14 cellular contexts compared by ENCODE assay signal in genomic region chr18:57738078-57738477, GRCh38.
DNase-seq lines count a peak whose midpoint lies in the region; ATAC-seq and TF ChIP-seq lines count a peak whose summit lies in the region.
"Had no signal": no experiment of that assay in that cellular context is flagged by ENCODE, and none has a peak within 500 bp of the region (broad histone marks: within the 10 kb centered on the region; RNA-seq: fewer than 3 reads in every experiment).

No MANE protein-coding gene starts in this region.

- POLR2A ChIA-PET in PC-3 (lab: Charles Lee; ENCODE audit: unreplicated experiment), result no interaction called here

- H3K27me3 Mint-ChIP-seq in type B pancreatic cell, result no peaks in the 10 kb centered on the region
- H3K27me3 Mint-ChIP-seq in activated naive CD4-positive, alpha-beta T cell treated with anti-CD3 and anti-CD28 coated beads, Interleukin-2, amount 10 ng/mL, durations not matched to agents 7 days and 5 days, result no peaks in the 10 kb centered on the region
- H3K27me3 Mint-ChIP-seq: central memory CD8-positive, alpha-beta T cell; stimulated activated naive B cell treated with anti-CD40 and anti-IgM and Interleukin-4, amounts not matched to agents 10 μg/mL and 1 μg/mL and 100 μg/mL, for 72 hours had no signal

- H3K4me3 ChIP-seq in PC-3 (ENCODE audit: low read length) (no peak overlapping the region), mesenchymal stem cell (ENCODE audit: insufficient read depth in 1 of 2, low read depth in 1 of 2, low read length in 2 of 2) (peak overlapping the region in 1 of 2 experiments; percentile 35)

- H4K8ac ChIP-seq in mesenchymal stem cell (ENCODE audit: low read length), result peak overlapping the region; percentile 37

- CTCF ChIA-PET in PC-3 (lab: Charles Lee), result no interaction called here
- CTCF ChIA-PET in activated naive CD4-positive, alpha-beta T cell treated with anti-CD3 and anti-CD28 coated beads, Interleukin-2, amount 10 ng/mL, durations not matched to agents 7 days and 5 days (lab: Charles Lee), result no interaction called here

- no peaks in the 10 kb centered on the region for H3K9me2 ChIP-seq in PC-3 (replicated peaks; ENCODE audit: low read length)

- H3K4me2 ChIP-seq in PC-3 (ENCODE audit: low read length), result peak overlapping the region; percentile 47
- no peak overlapping the region for H3K4me2 ChIP-seq in mesenchymal stem cell (ENCODE audit: low read length, poor library complexity, severe bottlenecking)

- H3K27ac ChIP-seq in PC-3 (ENCODE audit: low read length), result peak overlapping the region; percentile 60
- H3K27ac ChIP-seq in epithelial cell of prostate, result peak overlapping the region; percentile 66
- H3K27ac ChIP-seq in mesenchymal stem cell (ENCODE audit: low read length, poor library complexity, severe bottlenecking), result no peak overlapping the region
- H3K27ac ChIP-seq in foreskin keratinocyte, result no peak overlapping the region
- H3K27ac ChIP-seq: VCaP had no signal

- peak overlapping the region in 1 of 2 experiments; percentile 62 for H3K18ac ChIP-seq in mesenchymal stem cell (ENCODE audit: low read depth in 1 of 2, low read length in 2 of 2)

- H3K14ac ChIP-seq in mesenchymal stem cell (ENCODE audit: low read length in 2 of 2), result no peak overlapping the region

- H3K4me1 Mint-ChIP-seq in type B pancreatic cell (ENCODE audit: unreplicated experiment), result peaks cover 7% of the 10 kb centered on the region
- no peaks in the 10 kb centered on the region for H3K4me1 Mint-ChIP-seq in activated naive CD4-positive, alpha-beta T cell treated with anti-CD3 and anti-CD28 coated beads, Interleukin-2, amount 10 ng/mL, durations not matched to agents 7 days and 5 days
- H3K4me1 Mint-ChIP-seq: central memory CD8-positive, alpha-beta T cell had no signal

- peaks cover 25% of the 10 kb centered on the region for H3K79me1 ChIP-seq in mesenchymal stem cell (replicated peaks; ENCODE audit: low read length, poor library complexity, severe bottlenecking)

- H2BK15ac ChIP-seq in mesenchymal stem cell (ENCODE audit: low read depth, poor library complexity, severe bottlenecking), result no peak overlapping the region

- H3K27ac Mint-ChIP-seq in type B pancreatic cell, result peak overlapping the region; percentile 46
- H3K27ac Mint-ChIP-seq in activated naive CD4-positive, alpha-beta T cell treated with anti-CD3 and anti-CD28 coated beads, Interleukin-2, amount 10 ng/mL, durations not matched to agents 7 days and 5 days, result no peak overlapping the region

- no peak overlapping the region for H2AK5ac ChIP-seq in mesenchymal stem cell (ENCODE audit: low read length, severe bottlenecking)

- intact Hi-C loops in PC-3 (cut with micrococcal nuclease), result no loop called here

- H3K27me3 ChIP-seq in PC-3 (ENCODE audit: low read length) (no peaks in the 10 kb centered on the region), mesenchymal stem cell (ENCODE audit: control insufficient read depth in 1 of 2, insufficient read depth in 1 of 2, low read length in 2 of 2) (no peaks in the 10 kb centered on the region), foreskin keratinocyte (no peaks in the 10 kb centered on the region)

- H3K9me3 Mint-ChIP-seq in type B pancreatic cell, result no peaks in the 10 kb centered on the region
- peaks cover 6% of the 10 kb centered on the region for H3K9me3 Mint-ChIP-seq in activated naive CD4-positive, alpha-beta T cell treated with anti-CD3 and anti-CD28 coated beads, Interleukin-2, amount 10 ng/mL, durations not matched to agents 7 days and 5 days

- H2BK120ac ChIP-seq in mesenchymal stem cell (ENCODE audit: low read depth, low read length), result no peak overlapping the region

- H3K4me3 Mint-ChIP-seq in type B pancreatic cell, result no peak overlapping the region
- no peak overlapping the region for H3K4me3 Mint-ChIP-seq in activated naive CD4-positive, alpha-beta T cell treated with anti-CD3 and anti-CD28 coated beads, Interleukin-2, amount 10 ng/mL, durations not matched to agents 7 days and 5 days
- H3K4me3 Mint-ChIP-seq: central memory CD8-positive, alpha-beta T cell; stimulated activated naive B cell treated with anti-CD40 and anti-IgM and Interleukin-4, amounts not matched to agents 10 μg/mL and 1 μg/mL and 100 μg/mL, for 72 hours had no signal

- WGBS in mesenchymal stem cell, result 97% methylated on average over 7 of the region's 7 CpGs

- no peak overlapping the region for H2BK5ac ChIP-seq in mesenchymal stem cell (ENCODE audit: low read depth, low read length, poor library complexity, severe bottlenecking)

- no peak overlapping the region for H4K91ac ChIP-seq in mesenchymal stem cell (ENCODE audit: low read length)

- TF ChIP-seq CTCF in PC-3 (conservative IDR thresholded peaks at IDR 0.05; ENCODE audit: low read depth, low read length) (no peak), type B pancreatic cell (conservative IDR thresholded peaks at IDR 0.05) (no peak), foreskin keratinocyte (conservative IDR thresholded peaks at IDR 0.05) (no peak)

- no peak overlapping the region for H2AFZ ChIP-seq in PC-3 (ENCODE audit: low read length)
- no peak overlapping the region for H2AFZ ChIP-seq in mesenchymal stem cell (ENCODE audit: low read depth, low read length)

- peaks cover 15% of the 10 kb centered on the region for H3K79me2 ChIP-seq in PC-3 (ENCODE audit: low read length)

- H3K36me3 ChIP-seq in PC-3 (ENCODE audit: low read depth, low read length), result peaks cover 6% of the 10 kb centered on the region
- H3K36me3 ChIP-seq in mesenchymal stem cell (ENCODE audit: control insufficient read depth in 1 of 2, insufficient read depth in 2 of 2, low read depth in 1 of 2, low read length in 2 of 2), result peaks cover 10 to 12% of the 10 kb centered on the region in 2 experiments

- peaks cover 20% of the 10 kb centered on the region for H3K4me1 ChIP-seq in PC-3 (ENCODE audit: insufficient read depth, low read length)
- peaks cover 5% of the 10 kb centered on the region for H3K4me1 ChIP-seq in mesenchymal stem cell (ENCODE audit: control insufficient read depth, insufficient read depth, low read depth, low read length)
- H3K4me1 ChIP-seq in foreskin keratinocyte, result peaks cover 4% of the 10 kb centered on the region

- peaks cover 10% of the 10 kb centered on the region for H3K36me3 Mint-ChIP-seq in type B pancreatic cell
- peaks cover 2% of the 10 kb centered on the region for H3K36me3 Mint-ChIP-seq in activated naive CD4-positive, alpha-beta T cell treated with anti-CD3 and anti-CD28 coated beads, Interleukin-2, amount 10 ng/mL, durations not matched to agents 7 days and 5 days

- no peak overlapping the region for H3K4ac ChIP-seq in mesenchymal stem cell (ENCODE audit: low read depth in 1 of 2, low read length in 2 of 2)

- H3K9ac ChIP-seq in PC-3 (ENCODE audit: low read length) (no peak overlapping the region), mesenchymal stem cell (ENCODE audit: low read length) (peak overlapping the region; percentile 51)

- no peaks in the 10 kb centered on the region for H4K20me1 ChIP-seq in PC-3 (ENCODE audit: low read length)

- ATAC-seq in PC-3 (no peak; the same call in 1 of the 2 replicates), foreskin keratinocyte (no peak)
- ATAC-seq: stimulated activated naive B cell treated with anti-CD40 and anti-IgM and Interleukin-4, amounts not matched to agents 10 μg/mL and 1 μg/mL and 100 μg/mL, for 72 hours had no signal

- DNase-seq in PC-3, result no peak
- DNase-seq in epithelial cell of prostate (ENCODE audit: low read depth, low spot score), result no peak
- DNase-seq in mesenchymal stem cell, result no peak
- no peak for DNase-seq in type B pancreatic cell (ENCODE audit: extremely low spot score, unreplicated experiment)
- DNase-seq in DMS53 treated with DMSO at 0.1 percent for 48 hours (lab: John Stamatoyannopoulos, UW; ENCODE audit: unreplicated experiment), result no peak
- DNase-seq in hypothalamus (lab: John Stamatoyannopoulos, UW), result no peak
- no peak for DNase-seq in activated naive CD4-positive, alpha-beta T cell treated with anti-CD3 and anti-CD28 coated beads, Interleukin-2, amount 10 ng/mL, durations not matched to agents 7 days and 5 days
- no peak for DNase-seq in foreskin keratinocyte
- DNase-seq: activated naive CD4-positive, alpha-beta T cell; NCI-H2107; stimulated activated CD4-positive, alpha-beta T cell treated with anti-CD3 and anti-CD28 coated beads, Interleukin-4, amount 100 ng/mL, for 4 hours; stimulated activated naive B cell treated with anti-CD40 and anti-IgM and Interleukin-4, amounts not matched to agents 10 μg/mL and 1 μg/mL and 100 μg/mL, for 72 hours had no signal

- no peak overlapping the region for H3K23ac ChIP-seq in mesenchymal stem cell (ENCODE audit: low read length in 2 of 2)

- BruUV-seq in PC-3 (replicated peaks; lab: Mats Ljungman, UMichigan), result no TSS peak

- H3K9me3 ChIP-seq in PC-3 (ENCODE audit: low read length) (no peaks in the 10 kb centered on the region), mesenchymal stem cell (ENCODE audit: control insufficient read depth, low read length) (peaks cover 9% of the 10 kb centered on the region)

- no peaks in the 10 kb centered on the region for H3F3A ChIP-seq in PC-3 (ENCODE audit: low read length, unreplicated experiment)

- H2BK12ac ChIP-seq in mesenchymal stem cell (ENCODE audit: low read length in 2 of 2), result peak overlapping the region in 1 of 2 experiments; percentile 42

Comparison
In these comparisons a context has a peak if more than half of its experiments do, and no peak if none do; other contexts are left out.
1. H3K27ac ChIP-seq: peak in PC-3 (single experiment) and epithelial cell of prostate (single experiment); none in mesenchymal stem cell (single experiment) and foreskin keratinocyte (single experiment).